ENCODE assay signal across 1 cellular context in the genomic region with DNA sequence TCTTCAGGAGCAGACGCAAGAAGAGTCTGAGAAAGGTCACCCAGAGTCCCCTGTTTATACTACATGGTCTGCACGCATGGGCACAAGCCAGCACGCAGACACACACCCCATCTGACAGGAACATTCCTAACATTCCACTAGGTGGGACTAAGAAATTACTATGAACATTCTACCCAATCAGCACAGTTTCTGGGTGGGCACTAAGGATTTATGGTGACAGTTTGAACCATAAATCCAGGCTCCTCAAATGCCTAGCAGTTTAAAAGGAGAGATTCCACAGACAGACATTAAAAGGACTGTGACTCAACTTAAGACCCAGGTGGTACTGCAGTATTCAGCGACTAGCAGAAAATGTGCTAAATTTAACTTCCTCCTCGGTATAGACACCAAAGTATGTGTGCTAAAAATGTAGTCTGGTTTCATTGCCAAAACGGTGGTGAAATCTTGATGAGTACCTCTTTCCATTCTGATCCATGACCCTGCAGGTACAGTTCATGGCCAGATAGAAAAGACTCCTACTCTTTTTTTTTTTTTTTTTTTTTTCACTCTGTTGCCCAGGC.
A peak's percentile ranks its signal among the peaks of the same experiment; 100 is the strongest.
TF ChIP-seq lines count a peak whose summit lies in the region.

No MANE protein-coding gene starts in this region.

TF ChIP-seq in K562, 482 proteins besides CTCF, POLR2A, EP300 and RAD21:
- TF ChIP-seq, protein P1, sequence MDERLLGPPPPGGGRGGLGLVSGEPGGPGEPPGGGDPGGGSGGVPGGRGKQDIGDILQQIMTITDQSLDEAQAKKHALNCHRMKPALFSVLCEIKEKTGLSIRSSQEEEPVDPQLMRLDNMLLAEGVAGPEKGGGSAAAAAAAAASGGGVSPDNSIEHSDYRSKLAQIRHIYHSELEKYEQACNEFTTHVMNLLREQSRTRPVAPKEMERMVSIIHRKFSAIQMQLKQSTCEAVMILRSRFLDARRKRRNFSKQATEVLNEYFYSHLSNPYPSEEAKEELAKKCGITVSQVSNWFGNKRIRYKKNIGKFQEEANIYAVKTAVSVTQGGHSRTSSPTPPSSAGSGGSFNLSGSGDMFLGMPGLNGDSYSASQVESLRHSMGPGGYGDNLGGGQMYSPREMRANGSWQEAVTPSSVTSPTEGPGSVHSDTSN (CRISPR knock-in tag; IDR thresholded peaks at IDR 0.05; ENCODE audit: low read depth): no peak
- TF ChIP-seq, protein P1 (tag; conservative IDR thresholded peaks at IDR 0.05; ENCODE audit: low read depth): peak; percentile 87
- TF ChIP-seq, protein P2, sequence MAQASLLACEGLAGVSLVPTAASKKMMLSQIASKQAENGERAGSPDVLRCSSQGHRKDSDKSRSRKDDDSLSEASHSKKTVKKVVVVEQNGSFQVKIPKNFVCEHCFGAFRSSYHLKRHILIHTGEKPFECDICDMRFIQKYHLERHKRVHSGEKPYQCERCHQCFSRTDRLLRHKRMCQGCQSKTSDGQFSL (CRISPR knock-in tag; IDR thresholded peaks at IDR 0.05): no peak
- TF ChIP-seq, protein P2 (tag; IDR thresholded peaks at IDR 0.05): no peak
- no peak for TF ChIP-seq ZNF12 (CRISPR knock-in tag; IDR thresholded peaks at IDR 0.05)
- peak; percentile 88 for TF ChIP-seq MEIS2 (IDR thresholded peaks at IDR 0.05; ENCODE audit: partially characterized antibody)
- TF ChIP-seq, protein P3, sequence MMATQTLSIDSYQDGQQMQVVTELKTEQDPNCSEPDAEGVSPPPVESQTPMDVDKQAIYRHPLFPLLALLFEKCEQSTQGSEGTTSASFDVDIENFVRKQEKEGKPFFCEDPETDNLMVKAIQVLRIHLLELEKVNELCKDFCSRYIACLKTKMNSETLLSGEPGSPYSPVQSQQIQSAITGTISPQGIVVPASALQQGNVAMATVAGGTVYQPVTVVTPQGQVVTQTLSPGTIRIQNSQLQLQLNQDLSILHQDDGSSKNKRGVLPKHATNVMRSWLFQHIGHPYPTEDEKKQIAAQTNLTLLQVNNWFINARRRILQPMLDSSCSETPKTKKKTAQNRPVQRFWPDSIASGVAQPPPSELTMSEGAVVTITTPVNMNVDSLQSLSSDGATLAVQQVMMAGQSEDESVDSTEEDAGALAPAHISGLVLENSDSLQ (IDR thresholded peaks at IDR 0.05): peak; percentile 90
- TF ChIP-seq, protein P4, sequence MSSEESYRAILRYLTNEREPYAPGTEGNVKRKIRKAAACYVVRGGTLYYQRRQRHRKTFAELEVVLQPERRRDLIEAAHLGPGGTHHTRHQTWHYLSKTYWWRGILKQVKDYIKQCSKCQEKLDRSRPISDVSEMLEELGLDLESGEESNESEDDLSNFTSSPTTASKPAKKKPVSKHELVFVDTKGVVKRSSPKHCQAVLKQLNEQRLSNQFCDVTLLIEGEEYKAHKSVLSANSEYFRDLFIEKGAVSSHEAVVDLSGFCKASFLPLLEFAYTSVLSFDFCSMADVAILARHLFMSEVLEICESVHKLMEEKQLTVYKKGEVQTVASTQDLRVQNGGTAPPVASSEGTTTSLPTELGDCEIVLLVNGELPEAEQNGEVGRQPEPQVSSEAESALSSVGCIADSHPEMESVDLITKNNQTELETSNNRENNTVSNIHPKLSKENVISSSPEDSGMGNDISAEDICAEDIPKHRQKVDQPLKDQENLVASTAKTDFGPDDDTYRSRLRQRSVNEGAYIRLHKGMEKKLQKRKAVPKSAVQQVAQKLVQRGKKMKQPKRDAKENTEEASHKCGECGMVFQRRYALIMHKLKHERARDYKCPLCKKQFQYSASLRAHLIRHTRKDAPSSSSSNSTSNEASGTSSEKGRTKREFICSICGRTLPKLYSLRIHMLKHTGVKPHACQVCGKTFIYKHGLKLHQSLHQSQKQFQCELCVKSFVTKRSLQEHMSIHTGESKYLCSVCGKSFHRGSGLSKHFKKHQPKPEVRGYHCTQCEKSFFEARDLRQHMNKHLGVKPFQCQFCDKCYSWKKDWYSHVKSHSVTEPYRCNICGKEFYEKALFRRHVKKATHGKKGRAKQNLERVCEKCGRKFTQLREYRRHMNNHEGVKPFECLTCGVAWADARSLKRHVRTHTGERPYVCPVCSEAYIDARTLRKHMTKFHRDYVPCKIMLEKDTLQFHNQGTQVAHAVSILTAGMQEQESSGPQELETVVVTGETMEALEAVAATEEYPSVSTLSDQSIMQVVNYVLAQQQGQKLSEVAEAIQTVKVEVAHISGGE (CRISPR knock-in tag; IDR thresholded peaks at IDR 0.05): no peak
